ENCODE assay signal across 17 cellular contexts in the genomic region with DNA sequence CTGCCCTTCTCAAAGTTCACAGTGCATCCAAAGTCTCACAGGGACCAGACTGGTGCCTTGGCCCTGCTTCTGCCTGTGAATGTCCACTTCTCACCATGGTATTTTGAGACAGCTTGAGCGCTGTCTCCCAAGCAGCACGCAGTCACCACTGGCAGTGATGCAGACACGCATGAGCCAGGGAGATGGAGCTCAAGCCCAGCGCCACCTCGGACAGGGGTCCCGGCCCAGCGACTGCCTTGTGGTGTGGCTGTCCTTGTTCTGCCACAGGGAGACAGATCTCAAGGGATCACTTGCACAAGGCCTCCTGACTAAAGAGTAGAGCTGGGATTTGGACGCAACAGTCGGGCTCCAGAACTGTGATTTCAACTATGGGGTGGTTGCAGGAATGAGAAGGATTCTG.
DNase-seq lines count a peak whose midpoint lies in the region; ATAC-seq, FAIRE-seq and TF ChIP-seq lines count a peak whose summit lies in the region.
"Had no signal": no experiment of that assay in that cellular context is flagged by ENCODE, and none has a peak within 500 bp of the region (broad histone marks: within the 10 kb centered on the region; RNA-seq: fewer than 3 reads in every experiment).

No MANE protein-coding gene starts in this region.

- no peaks in the 10 kb centered on the region for H3K79me2 ChIP-seq in mesendoderm (ENCODE audit: control insufficient read depth, insufficient read depth, low read length)

- peak overlapping the region; percentile 15; the same call in 1 of the 2 replicates for H3K23ac ChIP-seq in IMR-90 (ENCODE audit: low read depth, low read length)
- no peak overlapping the region for H3K23ac ChIP-seq in mesendoderm (ENCODE audit: low read length)

- no peak overlapping the region for H3K4me3 ChIP-seq in IMR-90 (ENCODE audit: insufficient read depth, low read depth, low read length)
- no peak overlapping the region for H3K4me3 ChIP-seq in brain microvascular endothelial cell (ENCODE audit: low read depth, low read length)
- no peak overlapping the region for H3K4me3 ChIP-seq in mesendoderm (ENCODE audit: low read length)
- H3K4me3 ChIP-seq in CD8-positive, alpha-beta memory T cell (ENCODE audit: low read length) = no peak overlapping the region

- peak overlapping the region; percentile 87; the same call in 1 of the 2 replicates for H3K27ac ChIP-seq in IMR-90 (ENCODE audit: insufficient read depth, low read length)
- peak overlapping the region; percentile 65 for H3K27ac ChIP-seq in brain microvascular endothelial cell
- H3K27ac ChIP-seq in mesendoderm (ENCODE audit: low read depth, low read length) = peak overlapping the region; percentile 53
- H3K27ac ChIP-seq in CD8-positive, alpha-beta memory T cell (ENCODE audit: low read depth, low read length) = no peak overlapping the region

- no peaks in the 10 kb centered on the region for H3K36me3 Mint-ChIP-seq in CD8-positive, alpha-beta memory T cell

- no peak overlapping the region for H3K27ac Mint-ChIP-seq in CD8-positive, alpha-beta memory T cell

- POLR2A ChIA-PET in IMR-90 (lab: Charles Lee; ENCODE audit: unreplicated experiment) = no interaction called here
- POLR2A ChIA-PET in CD8-positive, alpha-beta memory T cell (lab: Charles Lee) = no interaction called here

- H3K56ac ChIP-seq in IMR-90 (ENCODE audit: extremely low read depth, insufficient read depth, low read length) = no peak overlapping the region
- peak overlapping the region; percentile 50 for H3K56ac ChIP-seq in mesendoderm (ENCODE audit: low read length)

- no peaks in the 10 kb centered on the region for H3K36me3 ChIP-seq in IMR-90 (ENCODE audit: control insufficient read depth, insufficient read depth, low read length)
- no peaks in the 10 kb centered on the region for H3K36me3 ChIP-seq in brain microvascular endothelial cell (replicated peaks)
- no peaks in the 10 kb centered on the region for H3K36me3 ChIP-seq in mesendoderm (ENCODE audit: control insufficient read depth, insufficient read depth, low read length)
- no peaks in the 10 kb centered on the region for H3K36me3 ChIP-seq in CD8-positive, alpha-beta memory T cell (ENCODE audit: insufficient read depth, low read length)

- FAIRE-seq in urothelium cell line (lab: Jason Lieb, UNC) = peak; percentile 20
- FAIRE-seq: D721Med had no signal

- TF ChIP-seq CTCF in IMR-90 (conservative IDR thresholded peaks at IDR 0.05; ENCODE audit: low read depth, low read length) (no peak), brain microvascular endothelial cell (IDR thresholded peaks at IDR 0.05; ENCODE audit: low read depth, low read length, missing control alignments) (no peak)

- peak overlapping the region; percentile 69 for H3K14ac ChIP-seq in IMR-90 (replicated peaks; ENCODE audit: low read depth, low read length)

- peak overlapping the region; percentile 56 for H2AK5ac ChIP-seq in IMR-90 (ENCODE audit: low read depth, low read length)
- no peak overlapping the region for H2AK5ac ChIP-seq in mesendoderm (ENCODE audit: low read length)

- peak overlapping the region; percentile 76 for H2BK20ac ChIP-seq in IMR-90 (ENCODE audit: low read depth, low read length)

- CTCF ChIA-PET in IMR-90 (lab: Yijun Ruan, JAX) = no interaction called here
- CTCF ChIA-PET in CD8-positive, alpha-beta memory T cell (lab: Charles Lee) = no interaction called here

- H3K9me1 ChIP-seq in IMR-90 (ENCODE audit: insufficient read depth, low read length) = peaks cover 13% of the 10 kb centered on the region

- H3K79me1 ChIP-seq in IMR-90 (ENCODE audit: low read depth in 1 of 2, low read length in 2 of 2) = no peaks in the 10 kb centered on the region
- H3K79me1 ChIP-seq in mesendoderm (ENCODE audit: low read length) = no peaks in the 10 kb centered on the region

- H3K4ac ChIP-seq in IMR-90 (ENCODE audit: low read depth, low read length) (peak overlapping the region; percentile 71), mesendoderm (ENCODE audit: low read depth, low read length) (no peak overlapping the region)

- dilution Hi-C loops in IMR-90 (cut with HindIII; ENCODE audit: low sequenced_read_pairs, unreplicated experiment) = no loop called here

- H3K4me2 ChIP-seq in IMR-90 (ENCODE audit: low read depth, low read length) (no peak overlapping the region), mesendoderm (ENCODE audit: low read length) (no peak overlapping the region)

- H3K27me3 ChIP-seq in IMR-90 (ENCODE audit: control insufficient read depth, insufficient read depth, low read length) (no peaks in the 10 kb centered on the region), brain microvascular endothelial cell (replicated peaks) (no peaks in the 10 kb centered on the region), mesendoderm (ENCODE audit: insufficient read depth, low read length, poor library complexity) (no peaks in the 10 kb centered on the region)
- H3K27me3 ChIP-seq in CD8-positive, alpha-beta memory T cell (ENCODE audit: insufficient read depth, low read length, poor library complexity, severe bottlenecking) = no peaks in the 10 kb centered on the region

- DNase-seq in IMR-90 = no peak
- no peak for DNase-seq in brain microvascular endothelial cell
- no peak for DNase-seq in mesendoderm
- no peak for DNase-seq in urothelium cell line (ENCODE audit: low spot score)
- DNase-seq in HuH-7.5 (ENCODE audit: low spot score) = no peak
- no peak for DNase-seq in CD8-positive, alpha-beta memory T cell
- DNase-seq: C1 segment of cervical spinal cord, DMS79 treated with DMSO at 0.1 percent for 48 hours, NCI-H1092 treated with DMSO at 0.1 percent for 48 hours, NCI-H146, NCI-H2081 treated with DMSO at 0.1 percent for 48 hours, NCI-H446 treated with DMSO at 0.1 percent for 48 hours, NCI-H69, SHP77 treated with DMSO at 0.1 percent for 48 hours had no signal

- peaks cover 11% of the 10 kb centered on the region for H3K4me1 ChIP-seq in IMR-90 (ENCODE audit: control insufficient read depth, insufficient read depth, low read length)
- peaks cover 2% of the 10 kb centered on the region for H3K4me1 ChIP-seq in mesendoderm (ENCODE audit: control insufficient read depth, low read depth, low read length)
- no peaks in the 10 kb centered on the region for H3K4me1 ChIP-seq in CD8-positive, alpha-beta memory T cell (ENCODE audit: insufficient read depth, low read length)

- H2AK9ac ChIP-seq in IMR-90 (replicated peaks; ENCODE audit: low read depth, low read length, poor library complexity) = peak overlapping the region; percentile 71

- no peak overlapping the region for H3K4me3 Mint-ChIP-seq in CD8-positive, alpha-beta memory T cell
- H3K4me3 Mint-ChIP-seq: HFFc6 had no signal

- H4K20me1 ChIP-seq in IMR-90 (ENCODE audit: insufficient read depth, low read length) = no peaks in the 10 kb centered on the region

- H3K18ac ChIP-seq in IMR-90 (ENCODE audit: low read depth, low read length) = peak overlapping the region; percentile 70
- H3K18ac ChIP-seq in mesendoderm (ENCODE audit: low read length) = no peak overlapping the region

- no peaks in the 10 kb centered on the region; the same call in 1 of the 2 replicates for H3K9me3 ChIP-seq in IMR-90 (ENCODE audit: control insufficient read depth, insufficient read depth, low read length)
- no peaks in the 10 kb centered on the region for H3K9me3 ChIP-seq in CD8-positive, alpha-beta memory T cell (ENCODE audit: low read length)

- H2BK15ac ChIP-seq in IMR-90 (ENCODE audit: low read depth, low read length) (peak overlapping the region; percentile 76; the same call in 1 of the 3 replicates), mesendoderm (replicated peaks; ENCODE audit: low read depth) (no peak overlapping the region)

- peak overlapping the region; percentile 64 for H2AFZ ChIP-seq in IMR-90 (replicated peaks; ENCODE audit: low read length, poor library complexity)

- H2BK5ac ChIP-seq in IMR-90 (ENCODE audit: low read depth, low read length, poor library complexity, severe bottlenecking) (peak overlapping the region; percentile 88), mesendoderm (ENCODE audit: low read length) (no peak overlapping the region)

- in situ Hi-C loops in IMR-90 (cut with MboI; ENCODE audit: low sequenced_read_pairs) = no loop called here
- in situ Hi-C loops in brain microvascular endothelial cell (cut with HindIII; ENCODE audit: low pct_ligation_motif_present, low sequenced_read_pairs) = no loop called here

- TF ChIP-seq POLR2A in IMR-90 (IDR thresholded peaks at IDR 0.05; ENCODE audit: low read depth, low read length) = no peak

- no peak for ATAC-seq in IMR-90 (ENCODE audit: low read depth)
- no peak for ATAC-seq in activated CD4-positive, CD25-positive, alpha-beta regulatory T cell treated with anti-CD3 and anti-CD28 coated beads, Interleukin-2, amount 50 U/mL, for 24 hours

- peaks cover 6 to 40% (median 11%) of the 10 kb centered on the region in 5 donors for H3K9me3 Mint-ChIP-seq in CD8-positive, alpha-beta memory T cell

- TF ChIP-seq RAD21 in IMR-90 (IDR thresholded peaks at IDR 0.05; ENCODE audit: low read length) = no peak

- H3K4me1 Mint-ChIP-seq in CD8-positive, alpha-beta memory T cell = no peaks in the 10 kb centered on the region

- no peaks in the 10 kb centered on the region for H3K27me3 Mint-ChIP-seq in CD8-positive, alpha-beta memory T cell

- peak overlapping the region; percentile 29 for H4K5ac ChIP-seq in IMR-90 (ENCODE audit: low read depth, low read length)
- H4K5ac ChIP-seq in mesendoderm (ENCODE audit: low read length) = no peak overlapping the region

- H2BK120ac ChIP-seq in IMR-90 (ENCODE audit: low read depth, low read length) (peak overlapping the region; percentile 87), mesendoderm (ENCODE audit: low read depth, low read length) (no peak overlapping the region)

- intact Hi-C loops in IMR-90 (cut with micrococcal nuclease) = no loop called here

- H4K8ac ChIP-seq in IMR-90 (ENCODE audit: low read depth in 2 of 2, low read length in 2 of 2) (peak overlapping the region in 1 of 2 experiments; percentile 41; a peak in 2 of 4 replicates), mesendoderm (ENCODE audit: low read depth, low read length) (no peak overlapping the region)

- 100% methylated on average over 3 of the region's 9 CpGs; no CpG with 5 or more reads in 1 of the 2 experiments for WGBS in IMR-90 (ENCODE audit: extremely low coverage in 2 of 2, insufficient read length in 1 of 2), 2 experiments
- no CpG with 5 or more reads among the region's 9 CpGs for WGBS in mesendoderm (ENCODE audit: extremely low coverage, insufficient coverage, low lambda C conversion rate)

- no peak overlapping the region for H3K9ac ChIP-seq in IMR-90 (ENCODE audit: low read depth, low read length)
- no peak overlapping the region for H3K9ac ChIP-seq in mesendoderm (ENCODE audit: low read length)

- no TSS peak for BruUV-seq in IMR-90 (replicated peaks; lab: Mats Ljungman, UMichigan)

- H4K91ac ChIP-seq in IMR-90 (ENCODE audit: insufficient read depth, low read depth, low read length) = peak overlapping the region; percentile 80

TF ChIP-seq in IMR-90, 13 proteins besides CTCF, POLR2A, EP300 and RAD21 (continues in another document):
- TF ChIP-seq CEBPB (IDR thresholded peaks at IDR 0.05; ENCODE audit: low read depth, low read length) = no peak
- no peak for TF ChIP-seq RFX5 (IDR thresholded peaks at IDR 0.05; ENCODE audit: low read depth, low read length)
